Comparison of ENCODE assay signal across 8 cellular contexts in the genomic region with DNA sequence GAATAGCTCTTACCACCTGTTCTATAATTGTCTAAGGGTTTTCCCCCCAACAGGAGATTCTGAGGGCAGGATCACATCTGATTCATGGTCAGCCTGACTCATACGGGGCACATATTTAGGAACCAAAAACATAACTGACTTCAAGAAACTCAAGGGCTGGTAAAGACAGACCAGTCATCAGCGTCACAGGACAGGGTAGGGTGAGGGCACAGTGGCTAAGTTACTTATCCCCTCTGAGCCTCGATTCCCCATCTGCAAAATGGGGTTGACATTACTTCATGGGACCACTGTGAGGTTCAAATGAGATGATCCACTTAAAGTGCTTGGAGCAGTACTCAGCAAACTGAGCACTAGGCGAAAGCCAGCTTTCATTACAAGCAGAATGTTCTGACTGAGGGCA. TPM values are rescaled to one million over a fixed set of nuclear protein-coding genes. Genes with fewer than 3 reads are reported as not detected.
DNase-seq lines count a peak whose midpoint lies in the region; ATAC-seq, FAIRE-seq and TF ChIP-seq lines count a peak whose summit lies in the region.

No MANE protein-coding gene starts in this region.

- peaks cover 16% of the 10 kb centered on the region for H3K4me1 Mint-ChIP-seq in MCF 10A (ENCODE audit: insufficient read depth, unreplicated experiment)

- BruUV-seq in MCF 10A (replicated peaks; lab: Mats Ljungman, UMichigan): no TSS peak

- intact Hi-C loops in MCF 10A (cut with micrococcal nuclease) (no loop called here), right lobe of liver (cut with DNase I) (no loop called here)

- H3K27ac ChIP-seq in SJCRH30: peak overlapping the region; percentile 64; the same call in 1 of the 2 replicates
- peak overlapping the region; percentile 69 to 79 (median 72) for H3K27ac ChIP-seq in right lobe of liver

- 0 out of 2 replicates have a peak, but pooled peaks cover 4% of the 10 kb centered on the region for H3K4me1 ChIP-seq in SJCRH30
- peaks cover 0 to 19% (median 4%) of the 10 kb centered on the region in 4 donors for H3K4me1 ChIP-seq in right lobe of liver

- H3K4me3 Mint-ChIP-seq in MCF 10A (ENCODE audit: unreplicated experiment): no peak overlapping the region

- peaks cover 27% of the 10 kb centered on the region for H3K36me3 Mint-ChIP-seq in MCF 10A (ENCODE audit: insufficient read depth, unreplicated experiment)

- DNase-seq in COLO829 (ENCODE audit: low spot score): peak; percentile 5
- peak; percentile 58 for DNase-seq in H54 (ENCODE audit: insufficient read length, low spot score)
- DNase-seq in SJCRH30: peak in 1 of 2 experiments; percentile 9
- DNase-seq in MCF 10A (ENCODE audit: unreplicated experiment): peak; percentile 30
- DNase-seq in right lobe of liver: no peak
- peak; percentile 72 for DNase-seq in stimulated activated CD8-positive, alpha-beta memory T cell treated with anti-CD3 and anti-CD28 coated beads, Interleukin-4, amount 100 ng/mL, for 48 hours
- no peak for DNase-seq in putamen (ENCODE audit: low spot score)
- no peak for DNase-seq in SHP77 (lab: John Stamatoyannopoulos, UW)

- H3K27me3 Mint-ChIP-seq in MCF 10A (ENCODE audit: insufficient read depth, unreplicated experiment): no peaks in the 10 kb centered on the region

- TF ChIP-seq CTCF in MCF 10A (IDR thresholded peaks at IDR 0.05; ENCODE audit: unreplicated experiment) (no peak), right lobe of liver (IDR thresholded peaks at IDR 0.05) (no peak)

- 16% methylated on average over 3 of the region's 4 CpGs for WGBS in right lobe of liver (ENCODE audit: insufficient coverage, low coverage, low lambda C conversion rate, missing lambda C conversion rate)

- no peaks in the 10 kb centered on the region for H3K9me3 ChIP-seq in SJCRH30 (replicated peaks)
- H3K9me3 ChIP-seq in right lobe of liver: no peaks in the 10 kb centered on the region

- FAIRE-seq in H54 (lab: Jason Lieb, UNC): peak; percentile 91

- peak overlapping the region; percentile 93 for H3K27ac Mint-ChIP-seq in MCF 10A (ENCODE audit: low read depth, unreplicated experiment)

- TF ChIP-seq POLR2A in H54 (IDR thresholded peaks at IDR 0.05; ENCODE audit: low read depth, low read length) (no peak), right lobe of liver (IDR thresholded peaks at IDR 0.05) (no peak)

- H3K9me3 Mint-ChIP-seq in MCF 10A (ENCODE audit: unreplicated experiment): no peaks in the 10 kb centered on the region

- H3K36me3 ChIP-seq in SJCRH30: peaks cover 3% of the 10 kb centered on the region; the same call in 1 of the 2 replicates
- peaks cover 0 to 17% (median 6%) of the 10 kb centered on the region in 4 donors for H3K36me3 ChIP-seq in right lobe of liver

- no peaks in the 10 kb centered on the region for H3K27me3 ChIP-seq in SJCRH30
- no peaks in the 10 kb centered on the region for H3K27me3 ChIP-seq in right lobe of liver

- CTCF ChIA-PET in MCF 10A (lab: Yijun Ruan, JAX): interaction anchor here (0.6 kb wide), 1 partner anchor 125 kb away, joined by 3 read pairs; no protein-coding TSS in a partner anchor

- peak; percentile 1 to 16 (median 6) for ATAC-seq in right lobe of liver

- H3K4me3 ChIP-seq in SJCRH30 (peak overlapping the region; percentile 90), right lobe of liver (peak overlapping the region; percentile 80 to 94 (median 93))

- POLR2A ChIA-PET in MCF 10A (lab: Yijun Ruan, JAX): interaction anchor here (0.6 to 3.0 kb wide), 13 partner anchors 9 to 600 kb away, joined by 3 to 15 read pairs (median 4); partner anchors contain the start of gene ZNF839

RNA-seq across cellular contexts. Expression of gene CINP, which starts 0.6 kb away (rescaled TPM):
- total RNA-seq in SJCRH30 (2014; rRNA removed; shearing (Covaris generic)): 42.7 and 48.4 TPM in 2 replicates
- 36.6 and 51.1 TPM in 2 replicates for total RNA-seq in MCF 10A (2022)
- 10 to 100 TPM; 15.2 to 32.3 (median 21.0) TPM for total RNA-seq in right lobe of liver

RNA-seq across cellular contexts. Expression of gene TECPR2, which starts 0.7 kb away (rescaled TPM):
- total RNA-seq in SJCRH30 (2014; rRNA removed; shearing (Covaris generic)): 8.6 and 9.1 TPM in 2 replicates
- total RNA-seq in MCF 10A (2022) (18.2 and 18.4 TPM in 2 replicates), right lobe of liver (10 to 100 TPM in 2 of 6 experiments, 1 to 10 TPM in 4; 5.5 to 10.5 (median 9.4) TPM)

RNA-seq across cellular contexts. Expression of gene ZNF839, which starts 42.5 kb away (rescaled TPM):
- 4.0 and 4.2 TPM in 2 replicates for total RNA-seq in SJCRH30 (2014; rRNA removed; shearing (Covaris generic))
- total RNA-seq in MCF 10A (2022): 20.3 and 23.0 TPM in 2 replicates
- 1 to 10 TPM; 3.6 to 8.7 (median 5.9) TPM for total RNA-seq in right lobe of liver

RNA-seq across cellular contexts. Expression of gene MOK, which starts 57.1 kb away (rescaled TPM):
- total RNA-seq in SJCRH30 (2014; rRNA removed; shearing (Covaris generic)): 5.8 and 5.9 TPM in 2 replicates
- total RNA-seq in MCF 10A (2022) (61.7 and 98.9 TPM in 2 replicates), right lobe of liver (1 to 10 TPM; 2.7 to 4.7 (median 3.8) TPM)

Comparison
In these comparisons a context has a peak if more than half of its experiments do, and no peak if none do; other contexts are left out.
1. DNase-seq: peak in COLO829 (single experiment), H54 (single experiment), MCF 10A (single experiment) and stimulated activated CD8-positive, alpha-beta memory T cell treated with anti-CD3 and anti-CD28 coated beads, Interleukin-4, amount 100 ng/mL, for 48 hours (single experiment); none in right lobe of liver (0 of 3), putamen (single experiment) and SHP77 (0 of 2).